In genomic region chr10:77922551-77923179, GRCh38 we compare ENCODE assay signal across 3 cellular contexts.
TF ChIP-seq lines count a peak whose summit lies in the region.

No MANE protein-coding gene starts in this region.

TF ChIP-seq in GM23338, 12 proteins besides CTCF, POLR2A, EP300 and RAD21 (continues in another document):
- TF ChIP-seq ETS1 (IDR thresholded peaks at IDR 0.05), result no peak
- TF ChIP-seq POLR2AphosphoS5 (IDR thresholded peaks at IDR 0.05; ENCODE audit: low read depth), result no peak
- no peak for TF ChIP-seq ZNF331 (CRISPR knock-in tag; IDR thresholded peaks at IDR 0.05; ENCODE audit: low read depth)
- no peak for TF ChIP-seq ZNF114 (CRISPR knock-in tag; IDR thresholded peaks at IDR 0.05)
- no peak for TF ChIP-seq ZNF462 (CRISPR knock-in tag; IDR thresholded peaks at IDR 0.05)

TF ChIP-seq in neural cell, 6 proteins besides CTCF, POLR2A, EP300 and RAD21:
- TF ChIP-seq EZH2 (IDR thresholded peaks at IDR 0.05; ENCODE audit: borderline replicate concordance, insufficient read depth, low read length, poor library complexity, severe bottlenecking) (no peak), MXI1 (conservative IDR thresholded peaks at IDR 0.05; ENCODE audit: poor library complexity, severe bottlenecking) (no peak), REST (IDR thresholded peaks at IDR 0.05; ENCODE audit: borderline replicate concordance) (no peak), TAF1 (IDR thresholded peaks at IDR 0.05; ENCODE audit: low read depth) (no peak), POLR2AphosphoS5 (IDR thresholded peaks at IDR 0.05) (no peak), SMC3 (conservative IDR thresholded peaks at IDR 0.05; ENCODE audit: poor library complexity) (no peak)

TF ChIP-seq in HepG2, 621 proteins besides CTCF, POLR2A, EP300 and RAD21:
- TF ChIP-seq SP2 (CRISPR knock-in tag; IDR thresholded peaks at IDR 0.05) (no peak), TCF7 (IDR thresholded peaks at IDR 0.05; ENCODE audit: low read depth) (no peak), MED8 (CRISPR knock-in tag; IDR thresholded peaks at IDR 0.05; ENCODE audit: insufficient replicate concordance) (no peak), ZBTB21 (CRISPR knock-in tag; IDR thresholded peaks at IDR 0.05) (no peak), IRF9 (CRISPR knock-in tag; IDR thresholded peaks at IDR 0.05; ENCODE audit: borderline replicate concordance) (no peak), MNT (IDR thresholded peaks at IDR 0.05) (no peak), ZNF816 (CRISPR knock-in tag; IDR thresholded peaks at IDR 0.05; ENCODE audit: borderline replicate concordance) (no peak), CCDC6 (CRISPR knock-in tag; IDR thresholded peaks at IDR 0.05) (no peak), ZBTB49 (CRISPR knock-in tag; IDR thresholded peaks at IDR 0.05; ENCODE audit: borderline replicate concordance) (no peak), ZNF513 (CRISPR knock-in tag; conservative IDR thresholded peaks at IDR 0.05) (no peak), ZBTB7B (CRISPR knock-in tag; IDR thresholded peaks at IDR 0.05) (no peak), MAFG (CRISPR knock-in tag; IDR thresholded peaks at IDR 0.05) (no peak), GABPA (IDR thresholded peaks at IDR 0.05; ENCODE audit: low read depth, low read length) (no peak), GABPA (CRISPR knock-in tag; IDR thresholded peaks at IDR 0.05; ENCODE audit: low read depth) (no peak), DMTF1 (CRISPR knock-in tag; IDR thresholded peaks at IDR 0.05) (no peak), NFE2L2 (IDR thresholded peaks at IDR 0.05; ENCODE audit: low read length) (no peak)
TF ChIP-seq in HepG2: peak in this region for 0.
